ENCODE assay signal across 10 cellular contexts in genomic region chr7:46360811-46361210, GRCh38.
"Had no signal": no experiment of that assay in that cellular context is flagged by ENCODE, and none has a peak within 500 bp of the region (broad histone marks: within the 10 kb centered on the region; RNA-seq: fewer than 3 reads in every experiment).

No MANE protein-coding gene starts in this region.

- H3K79me2 ChIP-seq: hepatocyte had no signal

- H3K4me2 ChIP-seq: hepatocyte, smooth muscle cell had no signal

- H3K27ac Mint-ChIP-seq: activated naive CD4-positive, alpha-beta T cell treated with anti-CD3 and anti-CD28 coated beads, Interleukin-2, amount 50 U/mL, for 24 hours; dendritic cell treated with granulocyte-macrophage colony-stimulating factor and Interleukin-4, amounts not matched to agents 40 ng/mL and 50 ng/mL, for 4 days; T-helper 17 cell had no signal

- H3K4me1 Mint-ChIP-seq: activated naive CD4-positive, alpha-beta T cell treated with anti-CD3 and anti-CD28 coated beads, Interleukin-2, amount 50 U/mL, for 24 hours; T-helper 17 cell had no signal

- H3K36me3 ChIP-seq: transverse colon had no signal

- H3K4me3 Mint-ChIP-seq: activated naive CD4-positive, alpha-beta T cell treated with anti-CD3 and anti-CD28 coated beads, Interleukin-2, amount 50 U/mL, for 24 hours; dendritic cell treated with granulocyte-macrophage colony-stimulating factor and Interleukin-4, amounts not matched to agents 40 ng/mL and 50 ng/mL, for 4 days; T-helper 17 cell had no signal

- H3K27ac ChIP-seq: body of pancreas, hepatocyte, transverse colon had no signal

- H3K9me3 Mint-ChIP-seq: activated naive CD4-positive, alpha-beta T cell treated with anti-CD3 and anti-CD28 coated beads, Interleukin-2, amount 50 U/mL, for 24 hours; dendritic cell treated with granulocyte-macrophage colony-stimulating factor and Interleukin-4, amounts not matched to agents 40 ng/mL and 50 ng/mL, for 4 days had no signal

- H3K4me1 ChIP-seq: transverse colon had no signal

- DNase-seq: activated effector memory CD4-positive, alpha-beta T cell treated with Interleukin-2 at 50 U/mL for 16 hours; body of pancreas; central memory CD4-positive, alpha-beta T cell; right cardiac atrium; T-helper 17 cell; transverse colon had no signal

- H3K9me3 ChIP-seq: transverse colon had no signal

- H2AFZ ChIP-seq: hepatocyte had no signal

- H3K36me3 Mint-ChIP-seq: activated naive CD4-positive, alpha-beta T cell treated with anti-CD3 and anti-CD28 coated beads, Interleukin-2, amount 50 U/mL, for 24 hours had no signal

- H3K27me3 ChIP-seq: body of pancreas, hepatocyte, transverse colon had no signal

- ATAC-seq: body of pancreas, right cardiac atrium, T-helper 17 cell had no signal

- H3K4me3 ChIP-seq: body of pancreas, hepatocyte, smooth muscle cell, transverse colon had no signal

- H3K27me3 Mint-ChIP-seq: activated naive CD4-positive, alpha-beta T cell treated with anti-CD3 and anti-CD28 coated beads, Interleukin-2, amount 50 U/mL, for 24 hours; dendritic cell treated with granulocyte-macrophage colony-stimulating factor and Interleukin-4, amounts not matched to agents 40 ng/mL and 50 ng/mL, for 4 days; T-helper 17 cell had no signal
